9 cellular contexts compared by ENCODE assay signal in the genomic region with DNA sequence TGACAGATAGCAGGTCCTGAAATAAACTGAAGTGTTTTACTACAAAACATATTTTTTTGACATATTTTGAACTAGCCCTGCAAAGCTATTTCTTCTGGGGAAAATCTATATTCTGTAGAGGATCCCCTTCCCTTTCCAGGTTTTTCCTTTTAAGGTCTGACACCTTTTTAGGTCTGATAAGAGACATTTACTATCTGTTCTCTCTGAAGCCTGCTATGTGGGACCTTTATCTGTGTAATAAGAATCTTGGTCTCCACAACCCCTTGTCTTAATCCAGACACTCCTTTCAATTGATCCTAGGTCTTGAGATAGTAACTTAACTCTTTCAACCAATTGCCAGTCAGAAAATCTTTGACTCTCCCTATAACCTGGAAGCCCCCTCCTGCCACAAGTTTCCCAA.
"Had no signal": no experiment of that assay in that cellular context is flagged by ENCODE, and none has a peak within 500 bp of the region (broad histone marks: within the 10 kb centered on the region; RNA-seq: fewer than 3 reads in every experiment).

No MANE protein-coding gene starts in this region.

- ATAC-seq: activated naive CD4-positive, alpha-beta T cell treated with anti-CD3 and anti-CD28 coated beads, Interleukin-2, amount 50 U/mL, for 72 hours; left lobe of liver had no signal

- H3K27ac ChIP-seq: parathyroid adenoma had no signal

- H3K9ac ChIP-seq: parathyroid adenoma had no signal

- H3K4me1 ChIP-seq: parathyroid adenoma had no signal

- DNase-seq: foreskin melanocyte; head of caudate nucleus; islet precursor cell; mammary epithelial cell; stimulated activated CD4-positive, alpha-beta T cell treated with anti-CD3 and anti-CD28 coated beads, Interleukin-4, amount 100 ng/mL, for 4 hours; T1000 had no signal
